22 cellular contexts compared by ENCODE assay signal in genomic region chr9:120264528-120264927, GRCh38.
"Had no signal": no experiment of that assay in that cellular context is flagged by ENCODE, and none has a peak within 500 bp of the region (broad histone marks: within the 10 kb centered on the region; RNA-seq: fewer than 3 reads in every experiment).

No MANE protein-coding gene starts in this region.

- H3K9ac ChIP-seq: SK-N-SH had no signal

- H3K4me3 ChIP-seq: MG63 had no signal

- H3K9me3 ChIP-seq: MG63, SK-N-SH had no signal

- H3K36me3 ChIP-seq: MG63 had no signal

- H3K27me3 ChIP-seq: MG63 had no signal

- H3K4me2 ChIP-seq: SK-N-SH had no signal

- DNase-seq: IMR-90, Karpas-422, KG1, MG63, NCI-H1092, NCI-H1105 treated with DMSO at 0.1 percent for 48 hours, NCI-H1417 treated with DMSO at 0.1 percent for 48 hours, NCI-H146, NCI-H1694 treated with DMSO at 0.1 percent for 48 hours, NCI-H1930, NCI-H2081 treated with DMSO at 0.1 percent for 48 hours, NCI-H2171, NCI-H226, NCI-H446, NCI-H510A, NCI-H524 treated with DMSO at 0.1 percent for 48 hours, NCI-H774, Right ventricle myocardium superior, RPMI8226, SIG-M5, SK-N-SH had no signal

- ATAC-seq: HepG2 had no signal
